12 cellular contexts compared by ENCODE assay signal in the genomic region with DNA sequence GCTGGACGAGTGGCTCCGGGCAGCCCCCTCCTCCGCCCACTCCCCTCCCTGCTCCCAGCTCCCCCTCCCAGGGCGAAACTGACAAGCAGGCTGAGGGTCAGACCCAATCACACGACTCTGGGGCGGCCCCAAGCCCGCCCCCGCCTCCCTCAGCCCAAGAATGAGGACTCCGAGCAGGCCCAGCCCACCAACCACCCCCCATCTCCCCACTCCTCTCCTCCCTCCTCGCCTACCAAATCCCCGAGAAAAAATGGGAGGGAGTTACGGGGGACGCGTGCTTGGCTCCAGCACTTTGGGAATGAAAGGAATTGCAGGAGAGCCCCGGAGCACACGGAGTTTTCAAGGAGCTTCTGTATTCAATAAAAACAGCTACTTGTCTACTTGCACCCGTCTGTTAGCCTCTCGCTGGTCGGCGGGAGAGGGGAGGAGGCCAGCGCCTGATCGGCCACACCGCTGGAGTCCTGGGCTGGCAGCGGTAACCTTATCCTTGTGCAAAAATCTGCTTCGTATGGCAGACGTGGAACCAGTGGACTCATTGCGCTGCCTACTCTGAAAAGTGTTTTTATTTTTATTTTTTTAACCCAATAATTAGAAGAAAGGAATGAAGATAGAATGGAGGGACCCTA. TPM values are rescaled to one million over a fixed set of nuclear protein-coding genes. Genes with fewer than 3 reads are reported as not detected.
A peak's percentile ranks its signal among the peaks of the same experiment; 100 is the strongest.
DNase-seq lines count a peak whose midpoint lies in the region; ATAC-seq and TF ChIP-seq lines count a peak whose summit lies in the region.
"Had no signal": no experiment of that assay in that cellular context is flagged by ENCODE, and none has a peak within 500 bp of the region (broad histone marks: within the 10 kb centered on the region; RNA-seq: fewer than 3 reads in every experiment).

No MANE protein-coding gene starts in this region.

- H3K27ac ChIP-seq in dorsolateral prefrontal cortex (peak overlapping the region in 45 of 59 donors; percentile 7 to 85 (median 54)), skeletal muscle tissue (ENCODE audit: low read depth, low read length) (no peak overlapping the region)
- H3K27ac ChIP-seq: colonic mucosa, VCaP had no signal

- ATAC-seq in HG02885 (IDR thresholded peaks at IDR 0.05; ENCODE audit: poor library complexity, unreplicated experiment) (no peak), GM18858 (IDR thresholded peaks at IDR 0.05; ENCODE audit: unreplicated experiment) (no peak), T-helper 17 cell (no peak)

- H3K9me3 ChIP-seq in HAP-1, result no peaks in the 10 kb centered on the region
- no peaks in the 10 kb centered on the region for H3K9me3 ChIP-seq in skeletal muscle tissue (ENCODE audit: control insufficient read depth in 3 of 3, low read length in 3 of 3)
- no peaks in the 10 kb centered on the region for H3K9me3 ChIP-seq in T-helper 17 cell (ENCODE audit: control insufficient read depth, low read length, poor library complexity, severe bottlenecking)
- H3K9me3 ChIP-seq: colonic mucosa had no signal

- H3K4me1 ChIP-seq in HAP-1 (peaks cover 30% of the 10 kb centered on the region), skeletal muscle tissue (ENCODE audit: control insufficient read depth in 3 of 3, insufficient read depth in 3 of 3, low read length in 3 of 3) (peaks cover 5 to 21% (median 6%) of the 10 kb centered on the region in 3 donors)
- H3K4me1 ChIP-seq: colonic mucosa had no signal

- H3K27me3 ChIP-seq in HAP-1 (ENCODE audit: low read depth) (no peaks in the 10 kb centered on the region), dorsolateral prefrontal cortex (no peaks in the 10 kb centered on the region), skeletal muscle tissue (ENCODE audit: control insufficient read depth in 3 of 3, insufficient read depth in 3 of 3, low read length in 3 of 3) (peaks cover 0 to 8% (median 3%) of the 10 kb centered on the region in 3 donors)
- H3K27me3 ChIP-seq: colonic mucosa had no signal

- peaks cover 7% of the 10 kb centered on the region for H3K4me1 Mint-ChIP-seq in T-helper 17 cell

- H3K4me3 ChIP-seq in HAP-1, result peak overlapping the region; percentile 40
- H3K4me3 ChIP-seq in dorsolateral prefrontal cortex, result peak overlapping the region; percentile 36 to 76 (median 62)
- H3K4me3 ChIP-seq in skeletal muscle tissue (ENCODE audit: low read length in 3 of 3), result peak overlapping the region; percentile 46 to 65 (median 48)
- H3K4me3 ChIP-seq: colonic mucosa had no signal

- peak overlapping the region in 1 of 3 donors; percentile 65 for H3K9ac ChIP-seq in skeletal muscle tissue (ENCODE audit: low read depth in 1 of 3, low read length in 3 of 3)

- no peak overlapping the region for H3K27ac Mint-ChIP-seq in T-helper 17 cell

- in situ Hi-C loops in HAP-1 (cut with MboI; ENCODE audit: low sequenced_read_pairs), result no loop called here

- TF ChIP-seq CTCF in dorsolateral prefrontal cortex (IDR thresholded peaks at IDR 0.05 in 54 of 56, conservative IDR thresholded peaks at IDR 0.05 in 2 of 56; ENCODE audit: low read depth in 1 of 56, partially characterized antibody in 56 of 56), result no peak

- H3K36me3 ChIP-seq in HAP-1 (replicated peaks) (no peaks in the 10 kb centered on the region), skeletal muscle tissue (ENCODE audit: control insufficient read depth in 3 of 3, insufficient read depth in 3 of 3, low read length in 3 of 3) (no peaks in the 10 kb centered on the region)
- H3K36me3 ChIP-seq: colonic mucosa had no signal

- H3K27me3 Mint-ChIP-seq in T-helper 17 cell, result peaks cover 19% of the 10 kb centered on the region

- H3K4me3 Mint-ChIP-seq in T-helper 17 cell, result no peak overlapping the region

- DNase-seq in HAP-1 (ENCODE audit: low spot score in 2 of 2) (peak in 1 of 2 experiments; percentile 82), dorsolateral prefrontal cortex (peak in 8 of 10 donors; percentile 27 to 53 (median 46)), kidney tubule cell (ENCODE audit: low spot score) (peak; percentile 35), T-helper 17 cell (no peak)
- no peak for DNase-seq in effector CD8-positive, alpha-beta T cell (lab: John Stamatoyannopoulos, UW)
- DNase-seq: colonic mucosa; NCI-H1048; stimulated activated CD4-positive, alpha-beta T cell treated with anti-CD3 and anti-CD28 coated beads, Interleukin-2, amount 100 ng/mL, for 48 hours had no signal

- intact Hi-C loops in dorsolateral prefrontal cortex (cut with DNase I), result loop anchor here in 1 of 2 donors (10.0 kb wide), 1 partner anchor 406 kb away; no protein-coding TSS in a partner anchor

- peaks cover 2% of the 10 kb centered on the region for H3K36me3 Mint-ChIP-seq in T-helper 17 cell (ENCODE audit: low read depth)

RNA-seq across cellular contexts. Expression of a gene that starts 0.3 kb away (rescaled TPM):
- total RNA-seq in dorsolateral prefrontal cortex, result 10 to 100 TPM in 117 of 120 experiments, 1 to 10 TPM in 3; 8.7 to 39.3 (median 18.2) TPM
- 85.6 TPM for total RNA-seq in skeletal muscle tissue
- not detected for total RNA-seq in T-helper 17 cell

Comparison
In these comparisons a context has a peak if more than half of its experiments do, and no peak if none do; other contexts are left out.
1. DNase-seq: peak in dorsolateral prefrontal cortex (8 of 10) and kidney tubule cell (single experiment); none in effector CD8-positive, alpha-beta T cell (single experiment) and T-helper 17 cell (0 of 3).
2. RNA of a gene that starts 0.3 kb away (total RNA-seq): 85.6 TPM in skeletal muscle tissue (single experiment) and 8.7 to 39.3 TPM in dorsolateral prefrontal cortex; not detected in T-helper 17 cell; every median in the first group is over 4 times any median in the second.
3. Peak in every context shown above with its lines, with median percentiles within 50 percentile points of each other: H3K4me3 ChIP-seq.